Comparison of ENCODE assay signal across 8 cellular contexts in genomic region chr6:13873288-13874190, GRCh38. TPM values are rescaled to one million over a fixed set of nuclear protein-coding genes. Genes with fewer than 3 reads are reported as not detected.
A peak's percentile ranks its signal among the peaks of the same experiment; 100 is the strongest.
DNase-seq lines count a peak whose midpoint lies in the region; ATAC-seq, FAIRE-seq and TF ChIP-seq lines count a peak whose summit lies in the region.

No MANE protein-coding gene starts in this region.

- no peak for TF ChIP-seq POLR2A in endothelial cell of umbilical vein (IDR thresholded peaks at IDR 0.05; ENCODE audit: low read depth, low read length)

- H3K27me3 ChIP-seq in endothelial cell of umbilical vein (ENCODE audit: control insufficient read depth in 2 of 2, insufficient read depth in 2 of 2, low read length in 2 of 2) (peaks cover 2 to 4% of the 10 kb centered on the region in 2 experiments), muscle layer of colon (ENCODE audit: control insufficient read depth in 1 of 2, insufficient read depth in 2 of 2, low read length in 2 of 2) (peaks cover 0 to 7% of the 10 kb centered on the region in 2 donors)

- CTCF ChIA-PET in endothelial cell of umbilical vein (lab: Charles Lee) = interaction anchor here (0.8 to 2.5 kb wide), 8 partner anchors 12 to 271 kb away, joined by 3 to 24 read pairs (median 4); no protein-coding TSS in a partner anchor

- peak overlapping the region in 1 of 3 experiments; percentile 17 for H3K4me3 ChIP-seq in endothelial cell of umbilical vein (replicated peaks in 1 of 3; ENCODE audit: insufficient read depth in 1 of 3, low read depth in 1 of 3, low read length in 3 of 3)
- H3K4me3 ChIP-seq in muscle layer of colon (ENCODE audit: low read depth in 1 of 2, low read length in 2 of 2) = peak overlapping the region; percentile 47 to 68

- dilution Hi-C loops in endothelial cell of umbilical vein (cut with MboI; ENCODE audit: extremely low pct_ligation_motif_present, low sequenced_read_pairs) = no loop called here

- no peaks in the 10 kb centered on the region for H4K20me1 ChIP-seq in endothelial cell of umbilical vein (replicated peaks; ENCODE audit: control insufficient read depth, extremely low read depth, insufficient read depth, low read length)

- H3K9me1 ChIP-seq in endothelial cell of umbilical vein (replicated peaks; ENCODE audit: control insufficient read depth, extremely low read depth, insufficient read depth, low read length) = no peaks in the 10 kb centered on the region

- H3K27ac ChIP-seq in endothelial cell of umbilical vein (ENCODE audit: insufficient read depth, low read depth, low read length) (no peak overlapping the region), muscle layer of colon (ENCODE audit: low read depth, low read length) (no peak overlapping the region)

- H3K9me3 ChIP-seq in endothelial cell of umbilical vein (replicated peaks; ENCODE audit: control insufficient read depth, insufficient read depth, low read length) (no peaks in the 10 kb centered on the region), muscle layer of colon (ENCODE audit: low read length) (no peaks in the 10 kb centered on the region)

- peak overlapping the region; percentile 49 for H3K4me2 ChIP-seq in endothelial cell of umbilical vein (ENCODE audit: insufficient read depth, low read length)

- intact Hi-C loops in endothelial cell of umbilical vein (cut with micrococcal nuclease) = loop anchor here (1.0 kb wide), 1 partner anchor 78 kb away; no protein-coding TSS in a partner anchor

- POLR2A ChIA-PET in endothelial cell of umbilical vein (lab: Charles Lee) = no interaction called here

- H2AFZ ChIP-seq in endothelial cell of umbilical vein (ENCODE audit: low read depth, low read length) = peak overlapping the region; percentile 35

- H3K36me3 ChIP-seq in endothelial cell of umbilical vein (ENCODE audit: control insufficient read depth in 2 of 2, extremely low read depth in 1 of 2, insufficient read depth in 2 of 2, low read length in 2 of 2) (no peaks in the 10 kb centered on the region), muscle layer of colon (ENCODE audit: insufficient read depth, low read length) (no peaks in the 10 kb centered on the region)

- no peak for FAIRE-seq in endothelial cell of umbilical vein (lab: Jason Lieb, UNC)

- no peak overlapping the region for H3K9ac ChIP-seq in endothelial cell of umbilical vein (replicated peaks; ENCODE audit: extremely low read depth, insufficient read depth, low read length)
- H3K9ac ChIP-seq in muscle layer of colon (ENCODE audit: low read length) = no peak overlapping the region

- no peaks in the 10 kb centered on the region for H3K79me2 ChIP-seq in endothelial cell of umbilical vein (ENCODE audit: control insufficient read depth, insufficient read depth, low read length)

- DNase-seq in DMS 273 treated with DMSO at 0.1 percent for 48 hours (lab: John Stamatoyannopoulos, UW) (peak; percentile 33), NCI-H526 treated with DMSO at 0.1 percent for 48 hours (lab: John Stamatoyannopoulos, UW) (peak; percentile 73), endothelial cell of umbilical vein (ENCODE audit: low read depth, low spot score) (peak; percentile 18)
- DNase-seq in activated CD8-positive, alpha-beta memory T cell treated with anti-CD3 and anti-CD28 coated beads for 48 hours (ENCODE audit: low read depth in 2 of 3, low spot score in 2 of 3) = peak; percentile 47 to 59 (median 56)
- DNase-seq in stimulated activated CD8-positive, alpha-beta memory T cell treated with anti-CD3 and anti-CD28 coated beads, Interleukin-7, amount 100 ng/mL, for 48 hours (ENCODE audit: extremely low read depth in 1 of 2, low read depth in 1 of 2) = peak; percentile 47 to 68

- TF ChIP-seq CTCF in endothelial cell of umbilical vein (IDR thresholded peaks at IDR 0.05; ENCODE audit: extremely low read depth in 1 of 2, insufficient read depth in 1 of 2, low read depth in 1 of 2, low read length in 2 of 2) = peak; percentile 67 to 79

- BruUV-seq in endothelial cell of umbilical vein (replicated peaks; lab: Mats Ljungman, UMichigan) = no TSS peak

- no peaks in the 10 kb centered on the region for H3K4me1 ChIP-seq in endothelial cell of umbilical vein (ENCODE audit: control insufficient read depth, extremely low read depth, insufficient read depth, low read length)
- peaks cover 3% of the 10 kb centered on the region for H3K4me1 ChIP-seq in muscle layer of colon (ENCODE audit: insufficient read depth, low read length)

- ATAC-seq in HG02970 (IDR thresholded peaks at IDR 0.05; ENCODE audit: low FRiP score, unreplicated experiment) (peak; percentile 83), HG03521 (IDR thresholded peaks at IDR 0.05; ENCODE audit: unreplicated experiment) (no peak)

TF ChIP-seq in endothelial cell of umbilical vein, 7 proteins besides CTCF, POLR2A, EP300 and RAD21:
- TF ChIP-seq MYC (IDR thresholded peaks at IDR 0.05; ENCODE audit: low read depth, low read length) (no peak), JUN (IDR thresholded peaks at IDR 0.05; ENCODE audit: borderline replicate concordance, insufficient read depth, insufficient read length, low read depth) (no peak), FOS (IDR thresholded peaks at IDR 0.05; ENCODE audit: borderline replicate concordance, insufficient read depth, low read length) (no peak), POLR2AphosphoS5 (IDR thresholded peaks at IDR 0.05; ENCODE audit: insufficient read depth, low read depth, low read length) (no peak), GATA2 (IDR thresholded peaks at IDR 0.05; ENCODE audit: insufficient read depth, insufficient read length, low read depth, low read length) (no peak), EZH2 (IDR thresholded peaks at IDR 0.05; ENCODE audit: borderline replicate concordance, low read depth, low read length, severe bottlenecking) (no peak), MAX (IDR thresholded peaks at IDR 0.05; ENCODE audit: insufficient read depth, insufficient read length) (no peak)

RNA-seq across cellular contexts. Expression of gene RNF182, which starts 51.2 kb away (rescaled TPM):
- total RNA-seq in endothelial cell of umbilical vein = 0.78 and 0.93 TPM in 2 replicates
- polyA plus RNA-seq in endothelial cell of umbilical vein = 0.43 and 0.64 TPM in 2 replicates
- 0.83 and 0.95 TPM in 2 replicates for polyA plus RNA-seq in endothelial cell of umbilical vein (2011; cell fraction: cytosol; rRNA removed)
- polyA plus RNA-seq in endothelial cell of umbilical vein (2011; cell fraction: nucleus; rRNA removed) = 1.2 and 1.5 TPM in 2 replicates
- polyA plus RNA-seq in endothelial cell of umbilical vein (2012) = 0.78 and 2.2 TPM in 2 replicates
- 0.97 and 2.5 TPM in 2 replicates for polyA minus RNA-seq in endothelial cell of umbilical vein
- 62.3 TPM for polyA minus RNA-seq in endothelial cell of umbilical vein (2011; cell fraction: cytosol; rRNA and poly(A)+ RNA removed)
- polyA minus RNA-seq in endothelial cell of umbilical vein (2011; cell fraction: nucleus; rRNA and poly(A)+ RNA removed) = 1.5 and 1.8 TPM in 2 replicates

RNA-seq across cellular contexts. Expression of gene MCUR1, which starts 59.2 kb away (rescaled TPM):
- 18.5 and 21.2 TPM in 2 replicates for total RNA-seq in endothelial cell of umbilical vein
- 5.0 and 6.2 TPM in 2 replicates for polyA plus RNA-seq in endothelial cell of umbilical vein
- polyA plus RNA-seq in endothelial cell of umbilical vein (2011; cell fraction: cytosol; rRNA removed) = 6.0 and 6.3 TPM in 2 replicates
- polyA plus RNA-seq in endothelial cell of umbilical vein (2011; cell fraction: nucleus; rRNA removed) = 3.2 and 3.9 TPM in 2 replicates
- 8.4 and 8.7 TPM in 2 replicates for polyA plus RNA-seq in endothelial cell of umbilical vein (2012)
- polyA minus RNA-seq in endothelial cell of umbilical vein = 5.0 and 8.0 TPM in 2 replicates
- polyA minus RNA-seq in endothelial cell of umbilical vein (2011; cell fraction: cytosol; rRNA and poly(A)+ RNA removed) = 12.0 TPM
- polyA minus RNA-seq in endothelial cell of umbilical vein (2011; cell fraction: nucleus; rRNA and poly(A)+ RNA removed) = 4.2 and 6.0 TPM in 2 replicates

Comparison
In these comparisons a context has a peak if more than half of its experiments do, and no peak if none do; other contexts are left out.
1. DNase-seq: peak in every context shown above with its lines; median percentile 73 in NCI-H526 treated with DMSO at 0.1 percent for 48 hours; 58 in stimulated activated CD8-positive, alpha-beta memory T cell treated with anti-CD3 and anti-CD28 coated beads, Interleukin-7, amount 100 ng/mL, for 48 hours; 56 in activated CD8-positive, alpha-beta memory T cell treated with anti-CD3 and anti-CD28 coated beads for 48 hours; 33 in DMS 273 treated with DMSO at 0.1 percent for 48 hours; 18 in endothelial cell of umbilical vein.